8 cellular contexts compared by ENCODE assay signal in the genomic region with DNA sequence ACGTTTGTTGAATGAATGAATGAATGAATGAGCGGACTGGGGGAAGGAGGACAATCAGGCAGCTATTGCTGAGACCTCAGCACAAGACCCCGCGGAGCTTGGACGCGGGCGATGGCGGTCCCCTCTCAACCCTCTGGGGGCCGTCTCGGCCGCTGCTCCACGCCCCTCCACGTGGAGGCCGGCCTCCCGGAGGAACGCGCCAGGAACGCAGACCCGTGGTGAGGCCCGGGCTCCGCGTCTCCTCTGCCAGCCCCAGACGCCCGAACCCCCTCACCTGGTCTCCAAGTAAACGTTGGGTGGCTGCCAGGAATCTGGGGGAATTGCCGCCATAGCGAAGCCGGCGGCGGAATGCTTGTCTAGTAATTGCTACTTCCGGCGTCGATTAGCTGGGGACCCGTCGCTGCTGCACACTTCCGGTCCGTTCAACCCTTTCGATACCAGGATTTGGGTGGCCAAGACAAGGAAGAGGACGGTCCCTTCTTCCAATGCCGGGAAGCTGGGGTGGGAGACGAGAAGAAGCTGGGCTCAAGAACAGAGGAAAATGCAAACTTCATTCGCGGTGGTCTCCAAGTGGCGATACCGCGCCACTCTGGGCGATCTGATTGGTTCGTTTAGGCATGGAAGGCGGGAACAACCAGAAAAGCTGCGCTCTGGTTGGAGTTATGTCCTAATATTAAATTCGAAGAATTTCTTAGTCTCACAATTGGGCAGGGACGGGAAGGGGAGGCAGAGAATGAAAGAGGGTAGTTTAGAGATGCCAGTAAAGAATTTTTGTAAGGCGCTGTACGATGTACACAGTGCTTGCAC. TPM values are rescaled to one million over a fixed set of nuclear protein-coding genes. Genes with fewer than 3 reads are reported as not detected.
DNase-seq lines count a peak whose midpoint lies in the region; ATAC-seq and TF ChIP-seq lines count a peak whose summit lies in the region.

A gene (minus strand): TSS at position 361 of the 807 bp plus-strand sequence. CDS start 31 bp downstream, at position 330.

- WGBS in lower leg skin, 2 donors = 0 to 1% methylated on average over 32 to 40 of the region's 54 CpGs

- DNase-seq in NCI-H82 (lab: John Stamatoyannopoulos, UW) (peak; percentile 98), ecto neural progenitor cell (ENCODE audit: low spot score) (peak; percentile 89), lower leg skin (ENCODE audit: low spot score in 2 of 2) (peak; percentile 73 to 94)
- peak; percentile 83 for DNase-seq in activated CD4-positive, alpha-beta memory T cell treated with anti-CD3 and anti-CD28 coated beads, Interleukin-2, amount 10 ng/mL, durations not matched to agents 7 days and 5 days
- peak; percentile 75 to 79 for DNase-seq in stimulated activated CD4-positive, alpha-beta T cell treated with anti-CD3 and anti-CD28 coated beads, Interleukin-4, amount 100 ng/mL, for 48 hours (ENCODE audit: low read depth in 2 of 2)

- ATAC-seq in GM19372 (IDR thresholded peaks at IDR 0.05; ENCODE audit: low read depth, unreplicated experiment) = peak; percentile 84
- ATAC-seq in HG03565 (IDR thresholded peaks at IDR 0.05; ENCODE audit: unreplicated experiment) = peak; percentile 56

- intact Hi-C loops in lower leg skin (cut with DNase I; ENCODE audit: low total_unique reads) = no loop called here

- H3K9me3 Mint-ChIP-seq in activated CD4-positive, alpha-beta memory T cell treated with anti-CD3 and anti-CD28 coated beads, Interleukin-2, amount 10 ng/mL, durations not matched to agents 7 days and 5 days = no peaks in the 10 kb centered on the region

- no peaks in the 10 kb centered on the region for H3K27me3 Mint-ChIP-seq in activated CD4-positive, alpha-beta memory T cell treated with anti-CD3 and anti-CD28 coated beads, Interleukin-2, amount 10 ng/mL, durations not matched to agents 7 days and 5 days

- H3K27ac ChIP-seq in C4-2B = peak within 1 kb of the TSS; percentile 87

- CTCF ChIA-PET in activated CD4-positive, alpha-beta memory T cell treated with anti-CD3 and anti-CD28 coated beads, Interleukin-2, amount 10 ng/mL, durations not matched to agents 7 days and 5 days (lab: Charles Lee) = interaction anchor here (0.7 to 6.1 kb wide), 18 partner anchors 8 to 260 kb away, joined by 3 to 89 read pairs (median 6); a partner anchor contains a TSS

- TF ChIP-seq POLR2A in lower leg skin (IDR thresholded peaks at IDR 0.05) = no peak

- H3K4me3 ChIP-seq in lower leg skin (ENCODE audit: low read depth, poor library complexity, severe bottlenecking) = peak within 1 kb of the TSS; percentile 86

- H3K27ac Mint-ChIP-seq in activated CD4-positive, alpha-beta memory T cell treated with anti-CD3 and anti-CD28 coated beads, Interleukin-2, amount 10 ng/mL, durations not matched to agents 7 days and 5 days = peak within 1 kb of the TSS; percentile 95

- peak within 1 kb of the TSS; percentile 92 for H3K4me3 Mint-ChIP-seq in activated CD4-positive, alpha-beta memory T cell treated with anti-CD3 and anti-CD28 coated beads, Interleukin-2, amount 10 ng/mL, durations not matched to agents 7 days and 5 days

- peaks cover 28% of the 10 kb centered on the region for H3K36me3 Mint-ChIP-seq in activated CD4-positive, alpha-beta memory T cell treated with anti-CD3 and anti-CD28 coated beads, Interleukin-2, amount 10 ng/mL, durations not matched to agents 7 days and 5 days (ENCODE audit: low read depth)

- H3K4me1 Mint-ChIP-seq in activated CD4-positive, alpha-beta memory T cell treated with anti-CD3 and anti-CD28 coated beads, Interleukin-2, amount 10 ng/mL, durations not matched to agents 7 days and 5 days = peaks cover 57% of the 10 kb centered on the region

- POLR2A ChIA-PET in activated CD4-positive, alpha-beta memory T cell treated with anti-CD3 and anti-CD28 coated beads, Interleukin-2, amount 10 ng/mL, durations not matched to agents 7 days and 5 days (lab: Charles Lee) = interaction anchor here (0.6 to 3.6 kb wide), 31 partner anchors 9 to 628 kb away, joined by 3 to 48 read pairs (median 4); a partner anchor contains a TSS

- TF ChIP-seq CTCF in C4-2B (conservative IDR thresholded peaks at IDR 0.05) = no peak
- TF ChIP-seq CTCF in lower leg skin (IDR thresholded peaks at IDR 0.05) = no peak

RNA-seq across cellular contexts. Expression of the gene that starts here (rescaled TPM):
- total RNA-seq in activated CD4-positive, alpha-beta memory T cell treated with anti-CD3 and anti-CD28 coated beads, Interleukin-2, amount 10 ng/mL, durations not matched to agents 7 days and 5 days = 10 to 100 TPM; 22.8 to 24.3 TPM
- 1 to 10 TPM; 2.2 to 9.3 (median 7.3) TPM for total RNA-seq in lower leg skin

Comparison
In these comparisons a context has a peak if more than half of its experiments do, and no peak if none do; other contexts are left out.
1. Peak in every context shown above with its lines: DNase-seq, ATAC-seq, H3K4me3 ChIP-seq and H3K27ac ChIP-seq.